Comparison of ENCODE assay signal across 12 cellular contexts in genomic region chr7:108079291-108080057, GRCh38. TPM values are rescaled to one million over a fixed set of nuclear protein-coding genes. Genes with fewer than 3 reads are reported as not detected.
DNase-seq lines count a peak whose midpoint lies in the region; ATAC-seq and TF ChIP-seq lines count a peak whose summit lies in the region.
"Had no signal": no experiment of that assay in that cellular context is flagged by ENCODE, and none has a peak within 500 bp of the region (broad histone marks: within the 10 kb centered on the region; RNA-seq: fewer than 3 reads in every experiment).

No MANE protein-coding gene starts in this region.

- no peaks in the 10 kb centered on the region for H3K4me1 Mint-ChIP-seq in activated T-helper 17 cell treated with anti-CD3 and anti-CD28 coated beads, Interleukin-2, amount 50 U/mL, for 72 hours
- H3K4me1 Mint-ChIP-seq: CD4-positive, alpha-beta memory T cell had no signal

- H3K9me3 ChIP-seq in AG04450 (ENCODE audit: control insufficient read depth, insufficient read depth, low read length) (peaks cover 7% of the 10 kb centered on the region), mammary epithelial cell (replicated peaks; ENCODE audit: insufficient read depth, low read length) (no peaks in the 10 kb centered on the region)

- H3K4me1 ChIP-seq in mammary epithelial cell (ENCODE audit: insufficient read depth, low read length): peaks cover 21% of the 10 kb centered on the region

- DNase-seq in AG04450 (ENCODE audit: low read depth, low spot score) (peak; percentile 93), mammary epithelial cell (peak; percentile 23), left colon (peak; percentile 16 to 36), HuH-7 (ENCODE audit: low spot score) (no peak), UCSD-AML1 (lab: John Stamatoyannopoulos, UW; ENCODE audit: unreplicated experiment) (no peak), superior temporal gyrus (ENCODE audit: extremely low spot score) (no peak)
- DNase-seq: activated CD4-positive, alpha-beta T cell treated with anti-CD3 and anti-CD28 coated beads for 4 hours; CD4-positive, alpha-beta memory T cell; NCI-H1105 had no signal

- H3K36me3 ChIP-seq in mammary epithelial cell (ENCODE audit: insufficient read depth, low read length): no peaks in the 10 kb centered on the region

- peak; percentile 42; the same call in 1 of the 2 replicates for TF ChIP-seq EP300 in Ishikawa (IDR thresholded peaks at IDR 0.05; ENCODE audit: borderline replicate concordance)

- no peaks in the 10 kb centered on the region for H3K36me3 Mint-ChIP-seq in activated T-helper 17 cell treated with anti-CD3 and anti-CD28 coated beads, Interleukin-2, amount 50 U/mL, for 72 hours (ENCODE audit: low read depth)
- H3K36me3 Mint-ChIP-seq: CD4-positive, alpha-beta memory T cell had no signal

- H3K4me2 ChIP-seq in mammary epithelial cell (ENCODE audit: insufficient read depth, low read depth, low read length): peak overlapping the region; percentile 20

- intact Hi-C loops in mammary epithelial cell (cut with micrococcal nuclease): no loop called here
- intact Hi-C loops in left colon (cut with DNase I, micrococcal nuclease): no loop called here

- peak overlapping the region; percentile 91 for H3K27ac ChIP-seq in AG04450 (ENCODE audit: low read depth, low read length)
- H3K27ac ChIP-seq in mammary epithelial cell (ENCODE audit: insufficient read depth, low read depth, low read length): no peak overlapping the region

- CTCF ChIA-PET in AG04450 (lab: Charles Lee): interaction anchor here (1.0 kb wide), 1 partner anchor 63 kb away, joined by 3 read pairs; no protein-coding TSS in a partner anchor
- CTCF ChIA-PET in mammary epithelial cell (lab: Charles Lee; ENCODE audit: low non-redundant PET): no interaction called here

- H3K4me3 Mint-ChIP-seq in activated T-helper 17 cell treated with anti-CD3 and anti-CD28 coated beads, Interleukin-2, amount 50 U/mL, for 72 hours: no peak overlapping the region
- H3K4me3 Mint-ChIP-seq: CD4-positive, alpha-beta memory T cell had no signal

- WGBS in mammary epithelial cell (ENCODE audit: low coverage, missing lambda C conversion rate): 80% methylated on average over 6 of the region's 6 CpGs

- peak; percentile 46 for ATAC-seq in left colon
- ATAC-seq in activated T-helper 17 cell treated with anti-CD3 and anti-CD28 coated beads, Interleukin-2, amount 50 U/mL, for 72 hours (replicated peaks): no peak
- ATAC-seq: Panc1 had no signal

- in situ Hi-C loops in mammary epithelial cell (cut with MboI; ENCODE audit: low sequenced_read_pairs in 2 of 2): no loop called here

- BruUV-seq in mammary epithelial cell (replicated peaks; lab: Mats Ljungman, UMichigan): no TSS peak

- H3K27me3 ChIP-seq in AG04450 (ENCODE audit: control insufficient read depth, insufficient read depth, low read length) (no peaks in the 10 kb centered on the region), mammary epithelial cell (ENCODE audit: insufficient read depth, low read length) (no peaks in the 10 kb centered on the region)

- H3K79me2 ChIP-seq in mammary epithelial cell (ENCODE audit: insufficient read depth, low read length): no peaks in the 10 kb centered on the region

- no peaks in the 10 kb centered on the region for H3K27me3 Mint-ChIP-seq in activated T-helper 17 cell treated with anti-CD3 and anti-CD28 coated beads, Interleukin-2, amount 50 U/mL, for 72 hours

- POLR2A ChIA-PET in AG04450 (lab: Yijun Ruan, JAX): interaction anchor here (0.5 to 2.3 kb wide), 11 partner anchors 11 to 127 kb away, joined by 3 to 13 read pairs (median 4); partner anchors contain the start of gene LAMB1

- H3K4me3 ChIP-seq in AG04450 (ENCODE audit: low read depth, low read length) (peak overlapping the region; percentile 36), mammary epithelial cell (replicated peaks in 1 of 3; ENCODE audit: insufficient read depth in 1 of 3, low read depth in 2 of 3, low read length in 3 of 3) (no peak overlapping the region)

- H3K9ac ChIP-seq in mammary epithelial cell (ENCODE audit: insufficient read depth, low read length): no peak overlapping the region

- TF ChIP-seq RAD21 in Ishikawa (IDR thresholded peaks at IDR 0.05; ENCODE audit: low read depth): no peak

- dilution Hi-C loops in mammary epithelial cell (cut with HindIII; ENCODE audit: low sequenced_read_pairs): no loop called here

- H3K27ac Mint-ChIP-seq in activated T-helper 17 cell treated with anti-CD3 and anti-CD28 coated beads, Interleukin-2, amount 50 U/mL, for 72 hours: no peak overlapping the region
- H3K27ac Mint-ChIP-seq: CD4-positive, alpha-beta memory T cell had no signal

- peak overlapping the region; percentile 92 for H2AFZ ChIP-seq in mammary epithelial cell (ENCODE audit: low read depth, low read length)

- TF ChIP-seq CTCF in AG04450 (IDR thresholded peaks at IDR 0.05; ENCODE audit: low read depth, low read length) (no peak), mammary epithelial cell (conservative IDR thresholded peaks at IDR 0.05 in 1 of 2, IDR thresholded peaks at IDR 0.05 in 1 of 2; ENCODE audit: extremely low read depth in 1 of 2, insufficient read depth in 1 of 2, low read depth in 1 of 2, low read length in 2 of 2) (no peak)

- H3K9me3 Mint-ChIP-seq in activated T-helper 17 cell treated with anti-CD3 and anti-CD28 coated beads, Interleukin-2, amount 50 U/mL, for 72 hours: peaks cover 6% of the 10 kb centered on the region

- H4K20me1 ChIP-seq in mammary epithelial cell (ENCODE audit: insufficient read depth, low read length): no peaks in the 10 kb centered on the region

TF ChIP-seq in Ishikawa, 13 proteins besides CTCF, POLR2A, EP300 and RAD21:
- TF ChIP-seq NFIC (IDR thresholded peaks at IDR 0.05) (peak; percentile 58; the same call in 1 of the 2 replicates), TAF1 (IDR thresholded peaks at IDR 0.05; ENCODE audit: low read depth) (no peak), REST (IDR thresholded peaks at IDR 0.05; ENCODE audit: low read depth) (no peak), TEAD4 (IDR thresholded peaks at IDR 0.05) (0 out of 2 replicates have a peak, but pooled peaks have one; percentile 19), TCF12 (IDR thresholded peaks at IDR 0.05; ENCODE audit: low read depth) (peak; percentile 22; the same call in 1 of the 2 replicates), YY1 (IDR thresholded peaks at IDR 0.05; ENCODE audit: low read depth) (no peak)

RNA-seq across cellular contexts. Expression of gene LAMB4, which starts 50.7 kb away (rescaled TPM):
- 0.30 and 0.33 TPM in 2 replicates for polyA plus RNA-seq in AG04450 (2011; rRNA removed)
- 0.04 and 0.18 TPM in 2 replicates for polyA minus RNA-seq in AG04450 (2011; rRNA and poly(A)+ RNA removed)
- total RNA-seq in mammary epithelial cell: 1 to 10 TPM in 1 of 2 donors, under 1 TPM in 1; 0.09 to 1.0 TPM
- polyA plus RNA-seq in mammary epithelial cell: 0.27 TPM
- 0.93 TPM for polyA minus RNA-seq in mammary epithelial cell
- total RNA-seq in left colon: under 1 TPM in 1 of 2 donors, not detected in 1; 0.42 TPM
- total RNA-seq in activated T-helper 17 cell treated with anti-CD3 and anti-CD28 coated beads, Interleukin-2, amount 50 U/mL, for 72 hours: not detected
- total RNA-seq: CD4-positive, alpha-beta memory T cell had no signal
- polyA plus RNA-seq: CD4-positive, alpha-beta memory T cell had no signal

Comparison
In these comparisons a context has a peak if more than half of its experiments do, and no peak if none do; other contexts are left out.
1. DNase-seq: peak in AG04450 (single experiment), mammary epithelial cell (single experiment) and left colon (2 of 2); none in HuH-7 (single experiment), UCSD-AML1 (single experiment) and superior temporal gyrus (single experiment).